1 cellular context compared by ENCODE assay signal in genomic region chr15:65516997-65517865, GRCh38.
A peak's percentile ranks its signal among the peaks of the same experiment; 100 is the strongest.
TF ChIP-seq lines count a peak whose summit lies in the region.

Gene DPP8 (minus strand): TSS chr15:65517689. CDS start chr15:65512553, 5,136 bp downstream.

TF ChIP-seq in GM23338, 12 proteins besides CTCF, POLR2A, EP300 and RAD21 (continued from another document):
- TF ChIP-seq ZNF462 (CRISPR knock-in tag; IDR thresholded peaks at IDR 0.05) (no peak), NANOG (IDR thresholded peaks at IDR 0.05; ENCODE audit: borderline replicate concordance) (no peak), ETS1 (IDR thresholded peaks at IDR 0.05) (peak; percentile 89), REST (IDR thresholded peaks at IDR 0.05; ENCODE audit: unreplicated experiment) (no peak), ZNF114 (CRISPR knock-in tag; IDR thresholded peaks at IDR 0.05) (no peak), JUNB (IDR thresholded peaks at IDR 0.05; ENCODE audit: unreplicated experiment) (no peak), EZH2 (IDR thresholded peaks at IDR 0.05; ENCODE audit: low read depth, unreplicated experiment) (no peak), STAT1 (IDR thresholded peaks at IDR 0.05; ENCODE audit: unreplicated experiment) (no peak), EZH2phosphoT487 (IDR thresholded peaks at IDR 0.05; ENCODE audit: unreplicated experiment) (no peak), ZNF331 (CRISPR knock-in tag; IDR thresholded peaks at IDR 0.05; ENCODE audit: low read depth) (no peak)
